In genomic region chr11:62390727-62391126, GRCh38 we compare ENCODE assay signal across 27 cellular contexts.
"Had no signal": no experiment of that assay in that cellular context is flagged by ENCODE, and none has a peak within 500 bp of the region (broad histone marks: within the 10 kb centered on the region; RNA-seq: fewer than 3 reads in every experiment).

No MANE protein-coding gene starts in this region.

- DNase-seq: activated CD4-positive, alpha-beta memory T cell treated with anti-CD3 and anti-CD28 coated beads, Interleukin-2, amount 10 ng/mL, durations not matched to agents 7 days and 5 days; activated CD4-positive, alpha-beta T cell treated with anti-CD3 and anti-CD28 coated beads for 36 hours; activated CD4-positive, alpha-beta T cell treated with anti-CD3 and anti-CD28 coated beads, Interleukin-2, amount 50 U/mL, for 1 hour; activated gamma-delta T cell treated with Interleukin-2 at 50 U/mL for 16 hours; activated naive CD4-positive, alpha-beta T cell treated with anti-CD3 and anti-CD28 coated beads, Interleukin-2, amount 10 ng/mL, durations not matched to agents 7 days and 5 days; activated naive CD8-positive, alpha-beta T cell treated with anti-CD3 and anti-CD28 coated beads, Interleukin-2, amount 10 ng/mL, durations not matched to agents 7 days and 5 days; activated T-cell treated with anti-CD3 and anti-CD28 coated beads for 4 hours; activated T-cell treated with anti-CD3 and anti-CD28 coated beads, Interleukin-2, amount 50 U/mL, for 48 hours; adrenal gland; body of pancreas; central memory CD4-positive, alpha-beta T cell; KG1; NCI-H1092; NCI-H1417; NCI-H1930; NCI-H2171; NCI-H345; NCI-H510A; NCI-H526 treated with DMSO at 0.1 percent for 48 hours; NCI-H82; NK-92 treated with Interleukin-12 subunit alpha and Interleukin-12 subunit beta, amount 100 ng/mL, for 24 hours; PC-9; SJCRH30; SW 1271; WERI-Rb-1 had no signal

- ATAC-seq: activated CD4-positive, alpha-beta T cell treated with anti-CD3 and anti-CD28 coated beads for 36 hours; activated T-helper 17 cell treated with anti-CD3 and anti-CD28 coated beads, Interleukin-2, amount 50 U/mL, for 72 hours; body of pancreas; SK-N-SH treated with all-trans-retinoic acid at 6 μM for 48 hours had no signal
